Comparison of ENCODE assay signal across 17 cellular contexts in genomic region chr4:78247541-78248285, GRCh38.
A peak's percentile ranks its signal among the peaks of the same experiment; 100 is the strongest.
DNase-seq lines count a peak whose midpoint lies in the region; ATAC-seq and TF ChIP-seq lines count a peak whose summit lies in the region.
"Had no signal": no experiment of that assay in that cellular context is flagged by ENCODE, and none has a peak within 500 bp of the region (broad histone marks: within the 10 kb centered on the region; RNA-seq: fewer than 3 reads in every experiment).

No MANE protein-coding gene starts in this region.

- H2AK5ac ChIP-seq in H9 (ENCODE audit: insufficient read length, low read length) = no peak overlapping the region

- no CpG with 5 or more reads among the region's 8 CpGs for WGBS in H9 (ENCODE audit: extremely low coverage, insufficient read length, low lambda C conversion rate)
- 32 to 65% (median 42%) methylated on average over 8 of the region's 8 CpGs for WGBS in psoas muscle, 3 donors

- no peak overlapping the region for H3K4me2 ChIP-seq in H9 (ENCODE audit: insufficient read depth, insufficient read length, low read length)
- H3K4me2 ChIP-seq: A549, PC-9 had no signal

- H3K27ac Mint-ChIP-seq in H9 (peak overlapping the region; percentile 1 to 52 (median 47); a peak in 5 of 7 replicates), WTC11 (peak overlapping the region; percentile 35)
- H3K27ac Mint-ChIP-seq: CD4-positive, alpha-beta T cell had no signal

- H3K4me1 ChIP-seq in H9 (ENCODE audit: insufficient read depth, low read length) (peaks cover 5% of the 10 kb centered on the region; the same call in 1 of the 2 replicates), left lung (no peaks in the 10 kb centered on the region), psoas muscle (peaks cover 4% of the 10 kb centered on the region)
- H3K4me1 ChIP-seq: A549, Caco-2 had no signal

- no peak overlapping the region for H2BK15ac ChIP-seq in H9 (ENCODE audit: low read depth, low read length)

- DNase-seq in H9 = no peak
- DNase-seq in WTC11 (ENCODE audit: low spot score) = no peak
- DNase-seq in left lung = no peak
- no peak for DNase-seq in psoas muscle
- no peak for DNase-seq in NCI-H2227 (lab: John Stamatoyannopoulos, UW; ENCODE audit: unreplicated experiment)
- DNase-seq in activated naive CD4-positive, alpha-beta T cell (lab: John Stamatoyannopoulos, UW) = no peak
- no peak for DNase-seq in NCI-H2171 (lab: John Stamatoyannopoulos, UW)
- DNase-seq: Caco-2; CD4-positive, alpha-beta T cell; GF-D8; NCI-H1694 treated with DMSO at 0.1 percent for 48 hours; NCI-H526; PC-9 had no signal

- no peak overlapping the region for H3K23ac ChIP-seq in H9 (ENCODE audit: insufficient read length, low read depth, low read length)

- CTCF ChIA-PET in WTC11 (lab: Charles Lee) = interaction anchor here (1.3 kb wide), 1 partner anchor 188 kb away, joined by 5 read pairs; no protein-coding TSS in a partner anchor

- H3K9ac ChIP-seq in H9 (ENCODE audit: extremely low read depth, insufficient read length, low read length) = no peak overlapping the region

- no peaks in the 10 kb centered on the region for H4K20me1 ChIP-seq in H9 (ENCODE audit: control insufficient read depth, insufficient read depth, insufficient read length)

- no peak overlapping the region for H3K14ac ChIP-seq in H9 (ENCODE audit: insufficient read depth, low read length)

- intact Hi-C loops in left lung (cut with DNase I) = no loop called here
- intact Hi-C loops in psoas muscle (cut with DNase I) = no loop called here

- no peak overlapping the region for H3K4me3 Mint-ChIP-seq in H9
- H3K4me3 Mint-ChIP-seq in WTC11 = no peak overlapping the region
- H3K4me3 Mint-ChIP-seq: CD4-positive, alpha-beta T cell had no signal

- no peak overlapping the region for H4K5ac ChIP-seq in H9 (ENCODE audit: insufficient read length, low read depth, low read length)

- no peak overlapping the region for H3K18ac ChIP-seq in H9 (ENCODE audit: insufficient read length, low read depth, low read length)

- H3K4ac ChIP-seq in H9 (ENCODE audit: low read depth, low read length) = no peak overlapping the region

- no peak overlapping the region for H4K91ac ChIP-seq in H9 (ENCODE audit: insufficient read length, low read depth, low read length)

- peaks cover 39 to 41% of the 10 kb centered on the region in 2 experiments for H3K4me1 Mint-ChIP-seq in H9
- H3K4me1 Mint-ChIP-seq in WTC11 = peaks cover 42% of the 10 kb centered on the region

- H2BK12ac ChIP-seq in H9 (ENCODE audit: insufficient read length, low read depth, low read length) = no peak overlapping the region

- peak overlapping the region; percentile 5 for H3K27ac ChIP-seq in H9 (ENCODE audit: insufficient read length, low read depth, low read length)
- no peak overlapping the region for H3K27ac ChIP-seq in left lung
- H3K27ac ChIP-seq in psoas muscle = no peak overlapping the region
- H3K27ac ChIP-seq: A549, PC-9, RWPE1 had no signal

- H3K36me3 Mint-ChIP-seq in H9 (ENCODE audit: insufficient read depth in 1 of 3, low read depth in 3 of 3) (peaks cover 13 to 20% (median 15%) of the 10 kb centered on the region in 3 experiments), WTC11 (peaks cover 20% of the 10 kb centered on the region)

- ATAC-seq in WTC11 (peak; percentile 18; the same call in 1 of the 2 replicates), left lung (peak; percentile 36), psoas muscle (peak in 1 of 4 donors; percentile 46), HG02870 (IDR thresholded peaks at IDR 0.05; ENCODE audit: unreplicated experiment) (no peak)
- ATAC-seq: A549, GM12878 had no signal

- no peak overlapping the region for H3K56ac ChIP-seq in H9 (ENCODE audit: insufficient read length, low read depth, low read length)

- H3K27me3 ChIP-seq in H9 (ENCODE audit: insufficient read depth, low read length) (no peaks in the 10 kb centered on the region), left lung (no peaks in the 10 kb centered on the region), psoas muscle (ENCODE audit: insufficient read depth in 3 of 3, low read length in 2 of 3) (no peaks in the 10 kb centered on the region)

- no peak overlapping the region for H2AFZ ChIP-seq in H9 (ENCODE audit: low read length)
- H2AFZ ChIP-seq: PC-9 had no signal

- no peak overlapping the region for H3T11ph ChIP-seq in H9 (ENCODE audit: low read length)

- no peaks in the 10 kb centered on the region for H3K9me3 ChIP-seq in H9 (ENCODE audit: control insufficient read depth, low read depth, low read length)
- peaks cover 0 to 8% of the 10 kb centered on the region in 2 donors for H3K9me3 ChIP-seq in left lung
- no peaks in the 10 kb centered on the region for H3K9me3 ChIP-seq in psoas muscle
- H3K9me3 ChIP-seq: A549, Caco-2 had no signal

- H3K4me3 ChIP-seq in left lung (no peak overlapping the region), psoas muscle (peak overlapping the region; percentile 20)
- H3K4me3 ChIP-seq: A549, GM12878, PC-9 had no signal

- no peak overlapping the region for H2BK120ac ChIP-seq in H9 (ENCODE audit: low read depth, low read length, poor library complexity, severe bottlenecking)

- no peak overlapping the region for H2BK20ac ChIP-seq in H9 (ENCODE audit: low read depth, low read length, poor library complexity, severe bottlenecking)

- POLR2A ChIA-PET in WTC11 (lab: Charles Lee) = no interaction called here

- no peak overlapping the region for H2BK5ac ChIP-seq in H9 (ENCODE audit: insufficient read length, low read length)

- peaks cover 2% of the 10 kb centered on the region; the same call in 1 of the 2 replicates for H3K79me2 ChIP-seq in H9 (ENCODE audit: insufficient read depth, low read length)

- H3K36me3 ChIP-seq in left lung = no peaks in the 10 kb centered on the region
- no peaks in the 10 kb centered on the region for H3K36me3 ChIP-seq in psoas muscle (ENCODE audit: insufficient read depth in 1 of 2, low read depth in 1 of 2)

- no peak for TF ChIP-seq CTCF in H9 (conservative IDR thresholded peaks at IDR 0.05)
- TF ChIP-seq CTCF in WTC11 (IDR thresholded peaks at IDR 0.05) = no peak
- TF ChIP-seq CTCF in left lung (IDR thresholded peaks at IDR 0.05) = no peak
- no peak for TF ChIP-seq CTCF in psoas muscle (IDR thresholded peaks at IDR 0.05)

- no peaks in the 10 kb centered on the region for H3K79me1 ChIP-seq in H9 (ENCODE audit: insufficient read depth, low read depth, low read length, poor library complexity, severe bottlenecking)

- H3K27me3 Mint-ChIP-seq in H9 (ENCODE audit: low read depth) (no peaks in the 10 kb centered on the region), WTC11 (ENCODE audit: low read depth) (no peaks in the 10 kb centered on the region)

- H4K8ac ChIP-seq in H9 (replicated peaks; ENCODE audit: insufficient read length, low read depth, low read length) = no peak overlapping the region

- H3K9me3 Mint-ChIP-seq in H9 (peaks cover 3 to 8% of the 10 kb centered on the region in 2 experiments; a peak in 4 of 5 replicates), WTC11 (peaks cover 18% of the 10 kb centered on the region)

- no peaks in the 10 kb centered on the region for H3K23me2 ChIP-seq in H9 (ENCODE audit: insufficient read length, low read depth, low read length, poor library complexity, severe bottlenecking)

TF ChIP-seq in WTC11, 78 proteins besides CTCF, POLR2A, EP300 and RAD21:
- no peak for TF ChIP-seq IRF2 (CRISPR knock-in tag; IDR thresholded peaks at IDR 0.05; ENCODE audit: borderline replicate concordance, low read depth)
- no peak for TF ChIP-seq MYBL2 (CRISPR knock-in tag; IDR thresholded peaks at IDR 0.05)
- no peak for TF ChIP-seq EMX1 (CRISPR knock-in tag; IDR thresholded peaks at IDR 0.05)
- no peak for TF ChIP-seq JUN (CRISPR knock-in tag; IDR thresholded peaks at IDR 0.05)
- no peak for TF ChIP-seq GABPB1 (CRISPR knock-in tag; IDR thresholded peaks at IDR 0.05)
